In genomic region chr19:3670258-3670795, GRCh38 we compare ENCODE assay signal across 8 cellular contexts. TPM values are rescaled to one million over a fixed set of nuclear protein-coding genes. Genes with fewer than 3 reads are reported as not detected.
DNase-seq lines count a peak whose midpoint lies in the region; ATAC-seq, FAIRE-seq and TF ChIP-seq lines count a peak whose summit lies in the region.
"Had no signal": no experiment of that assay in that cellular context is flagged by ENCODE, and none has a peak within 500 bp of the region (broad histone marks: within the 10 kb centered on the region; RNA-seq: fewer than 3 reads in every experiment).

No MANE protein-coding gene starts in this region.

- no peaks in the 10 kb centered on the region for H3K27me3 ChIP-seq in H1 (replicated peaks in 1 of 4; ENCODE audit: control insufficient read depth in 3 of 4, extremely low read depth in 1 of 4, insufficient read depth in 3 of 4, low read length in 3 of 4)
- H3K27me3 ChIP-seq in mesendoderm (ENCODE audit: insufficient read depth, low read length, poor library complexity) = no peaks in the 10 kb centered on the region
- H3K27me3 ChIP-seq in tibial artery = no peaks in the 10 kb centered on the region

- no peak for TF ChIP-seq RAD21 in H1 (IDR thresholded peaks at IDR 0.05 in 1 of 2, conservative IDR thresholded peaks at IDR 0.05 in 1 of 2; ENCODE audit: low read depth in 2 of 2, low read length in 2 of 2)

- H3K9me3 ChIP-seq in H1 (ENCODE audit: insufficient read depth in 2 of 2, low read depth in 1 of 2, low read length in 1 of 2) = no peaks in the 10 kb centered on the region
- H3K9me3 ChIP-seq in tibial artery = peaks cover 0 to 5% (median 0%) of the 10 kb centered on the region in 3 donors

- no peak overlapping the region for H4K8ac ChIP-seq in H1 (ENCODE audit: extremely low read depth, insufficient read depth, low read length)
- no peak overlapping the region for H4K8ac ChIP-seq in mesendoderm (ENCODE audit: low read depth, low read length)

- peaks cover 0 to 3% of the 10 kb centered on the region in 2 experiments; a peak in 1 of 4 replicates for H3K79me2 ChIP-seq in H1 (ENCODE audit: control insufficient read depth in 1 of 2, insufficient read depth in 2 of 2, low read length in 2 of 2)
- peaks cover under 1% of the 10 kb centered on the region for H3K79me2 ChIP-seq in mesendoderm (ENCODE audit: control insufficient read depth, insufficient read depth, low read length)

- H4K20me1 ChIP-seq in H1 (replicated peaks in 1 of 2; ENCODE audit: control insufficient read depth in 1 of 2, insufficient read depth in 2 of 2, low read length in 2 of 2) = peaks cover 10 to 40% of the 10 kb centered on the region in 2 experiments

- H3K27ac ChIP-seq in H1 (ENCODE audit: low read depth, low read length) (no peak overlapping the region; the same call in 1 of the 2 replicates), mesendoderm (ENCODE audit: low read depth, low read length) (peak overlapping the region; percentile 19), tibial artery (peak overlapping the region; percentile 95 to 99)

- no peak overlapping the region for H2BK12ac ChIP-seq in H1 (ENCODE audit: low read depth, low read length)

- H3K9ac ChIP-seq in H1 (replicated peaks in 1 of 4; ENCODE audit: extremely low read depth in 1 of 4, low read depth in 3 of 4, low read length in 3 of 4) (no peak overlapping the region; a peak in 1 of 7 replicates), mesendoderm (ENCODE audit: low read length) (no peak overlapping the region)

- ATAC-seq in HG02588 (IDR thresholded peaks at IDR 0.05; ENCODE audit: unreplicated experiment) = no peak
- no peak for ATAC-seq in GM21526 (IDR thresholded peaks at IDR 0.05; ENCODE audit: low FRiP score, unreplicated experiment)

- no peak overlapping the region for H3K23ac ChIP-seq in H1 (ENCODE audit: insufficient read length)
- H3K23ac ChIP-seq in mesendoderm (ENCODE audit: low read length) = no peak overlapping the region

- intact Hi-C loops in tibial artery (cut with DNase I; ENCODE audit: low total_unique reads) = no loop called here

- no peak overlapping the region for H2BK120ac ChIP-seq in H1 (replicated peaks; ENCODE audit: low read depth, low read length)
- H2BK120ac ChIP-seq in mesendoderm (ENCODE audit: low read depth, low read length) = no peak overlapping the region

- no peak for TF ChIP-seq EP300 in H1 (IDR thresholded peaks at IDR 0.05; ENCODE audit: borderline replicate concordance in 1 of 2, low read depth in 2 of 2, low read length in 2 of 2)

- POLR2A ChIA-PET in H1 (lab: Charles Lee; ENCODE audit: partially characterized antibody) = interaction anchor here (0.7 to 1.8 kb wide), 4 partner anchors 10 to 92 kb away, joined by 3 to 4 read pairs (median 4); partner anchors contain the start of gene MRPL54

- no peak overlapping the region for H3K56ac ChIP-seq in H1 (replicated peaks; ENCODE audit: insufficient read length, low read depth, low read length)
- peak overlapping the region; percentile 42 for H3K56ac ChIP-seq in mesendoderm (ENCODE audit: low read length)

- H4K5ac ChIP-seq in H1 (ENCODE audit: insufficient read length, low read depth, low read length) (no peak overlapping the region), mesendoderm (ENCODE audit: low read length) (no peak overlapping the region)

- DNase-seq in NCI-H226 (peak; percentile 96), H1 (ENCODE audit: low read depth in 1 of 2, low spot score in 2 of 2) (no peak), mesendoderm (peak; percentile 83), tibial artery (peak; percentile 92 to 98), NCI-H187 treated with DMSO at 0.1 percent for 48 hours (lab: John Stamatoyannopoulos, UW) (no peak)

- H3K4me3 ChIP-seq in H1 (ENCODE audit: extremely low read depth in 1 of 4, insufficient read depth in 2 of 4, low read depth in 3 of 4, low read length in 4 of 4) (no peak overlapping the region), mesendoderm (ENCODE audit: low read length) (no peak overlapping the region), tibial artery (peak overlapping the region; percentile 43 to 46)

- H3K14ac ChIP-seq in H1 (ENCODE audit: insufficient read length) = no peak overlapping the region

- H3K18ac ChIP-seq in H1 (ENCODE audit: extremely low read depth, low read length) (no peak overlapping the region), mesendoderm (ENCODE audit: low read length) (peak overlapping the region; percentile 15)

- FAIRE-seq in H1 (lab: Jason Lieb, UNC) = no peak

- H2AFZ ChIP-seq in H1 (ENCODE audit: low read length) = no peak overlapping the region

- no peak overlapping the region for H2BK20ac ChIP-seq in H1 (ENCODE audit: low read length)

- H4K91ac ChIP-seq in H1 (replicated peaks; ENCODE audit: insufficient read length, low read length) = no peak overlapping the region

- H3K36me3 ChIP-seq in H1 (ENCODE audit: control insufficient read depth in 2 of 4, insufficient read depth in 4 of 4, low read length in 3 of 4) = no peaks in the 10 kb centered on the region
- H3K36me3 ChIP-seq in mesendoderm (ENCODE audit: control insufficient read depth, insufficient read depth, low read length) = no peaks in the 10 kb centered on the region
- peaks cover 1 to 36% (median 29%) of the 10 kb centered on the region in 3 donors for H3K36me3 ChIP-seq in tibial artery

- WGBS in H1 (ENCODE audit: extremely low coverage in 1 of 2, insufficient coverage in 1 of 2, insufficient read length in 1 of 2, insufficient replicate concordance in 2 of 2, low coverage in 1 of 2, low lambda C conversion rate in 2 of 2, missing lambda C conversion rate in 1 of 2), 2 experiments = 85% methylated on average over 16 of the region's 17 CpGs; no CpG with 5 or more reads in 1 of the 2 experiments
- no CpG with 5 or more reads among the region's 17 CpGs for WGBS in mesendoderm (ENCODE audit: extremely low coverage, insufficient coverage, low lambda C conversion rate)

- no peak for TF ChIP-seq POLR2A in H1 (IDR thresholded peaks at IDR 0.05; ENCODE audit: control extremely low read depth in 1 of 2, low read depth in 2 of 2, low read length in 2 of 2)

- CTCF ChIA-PET in H1 (lab: Charles Lee; ENCODE audit: partially characterized antibody) = interaction anchor here (1.0 to 3.5 kb wide), 7 partner anchors 8 to 48 kb away, joined by 3 to 13 read pairs (median 3); no protein-coding TSS in a partner anchor

- no peak overlapping the region for H3K4ac ChIP-seq in H1 (replicated peaks; ENCODE audit: insufficient read length, low read depth, low read length)
- no peak overlapping the region for H3K4ac ChIP-seq in mesendoderm (ENCODE audit: low read depth, low read length)

- peaks cover 2% of the 10 kb centered on the region; the same call in 1 of the 2 replicates for H3K23me2 ChIP-seq in H1 (ENCODE audit: low read depth, low read length)

- H3K4me1 ChIP-seq in H1 (replicated peaks in 1 of 4; ENCODE audit: control insufficient read depth in 3 of 4, insufficient read depth in 4 of 4, low read length in 3 of 4) (peaks cover 0 to 21% (median 10%) of the 10 kb centered on the region in 4 experiments; a peak in 5 of 7 replicates), mesendoderm (ENCODE audit: control insufficient read depth, low read depth, low read length) (peaks cover 2% of the 10 kb centered on the region), tibial artery (peaks cover 4 to 67% (median 58%) of the 10 kb centered on the region in 4 donors)

- TF ChIP-seq CTCF in H1 (IDR thresholded peaks at IDR 0.05; ENCODE audit: control extremely low read depth in 1 of 3, insufficient read depth in 1 of 3, low read depth in 1 of 3, low read length in 3 of 3) = no peak
- no peak for TF ChIP-seq CTCF in tibial artery (IDR thresholded peaks at IDR 0.05)

- H2AK5ac ChIP-seq in H1 (ENCODE audit: low read depth, low read length) = no peak overlapping the region
- no peak overlapping the region for H2AK5ac ChIP-seq in mesendoderm (ENCODE audit: low read length)

- H2BK5ac ChIP-seq in H1 (ENCODE audit: low read depth, low read length) (peak overlapping the region; percentile 24; the same call in 1 of the 2 replicates), mesendoderm (ENCODE audit: low read length) (no peak overlapping the region)

- H3K4me2 ChIP-seq in H1 (ENCODE audit: insufficient read depth in 1 of 2, low read depth in 2 of 2, low read length in 2 of 2) (no peak overlapping the region), mesendoderm (ENCODE audit: low read length) (no peak overlapping the region)

- H3K79me1 ChIP-seq in H1 (ENCODE audit: low read depth, low read length) (peaks cover 9% of the 10 kb centered on the region; the same call in 1 of the 2 replicates), mesendoderm (ENCODE audit: low read length) (peaks cover 4% of the 10 kb centered on the region)

- no peak overlapping the region for H2BK15ac ChIP-seq in H1 (ENCODE audit: low read length)
- no peak overlapping the region for H2BK15ac ChIP-seq in mesendoderm (replicated peaks; ENCODE audit: low read depth)

RNA-seq across cellular contexts. Expression of gene PIP5K1C, which starts 29.9 kb away (rescaled TPM):
- 31.3 and 32.9 TPM in 2 replicates for total RNA-seq in H1 (2021; fragmentation: NEBNext Ultra II Directional; extraction: Animal tissue kit (Norgen Biotek cat#: 25700))
- 10.6 and 20.4 TPM in 2 replicates for polyA plus RNA-seq in H1 (2011; rRNA removed)
- 7.1 TPM for polyA plus RNA-seq in H1 (2011; cell fraction: cytosol; rRNA removed)
- polyA plus RNA-seq in H1 (2011; cell fraction: nucleus; rRNA removed) = 30.2 TPM
- 18.6 to 28.3 TPM (median 25.8 TPM) in 4 replicates for polyA plus RNA-seq in H1 (2012, experiment 1 of 2)
- 19.0 TPM for polyA plus RNA-seq in H1 (2012, experiment 2 of 2)
- 19.7 TPM for polyA plus RNA-seq in H1 (2013, experiment 1 of 2)
- 18.8 TPM for polyA plus RNA-seq in H1 (2013, experiment 2 of 2)
- polyA minus RNA-seq in H1 (2011; rRNA and poly(A)+ RNA removed) = 21.0 and 23.7 TPM in 2 replicates
- polyA minus RNA-seq in H1 (2011; cell fraction: cytosol; rRNA and poly(A)+ RNA removed) = 19.8 TPM
- polyA minus RNA-seq in H1 (2011; cell fraction: nucleus; rRNA and poly(A)+ RNA removed) = 19.9 TPM
- polyA plus RNA-seq in mesendoderm (2013, experiment 1 of 2) = 15.2 TPM
- 16.0 TPM for polyA plus RNA-seq in mesendoderm (2013, experiment 2 of 2)

RNA-seq across cellular contexts. Expression of gene TJP3, which starts 37.9 kb away (rescaled TPM):
- total RNA-seq in H1 (2021; fragmentation: NEBNext Ultra II Directional; extraction: Animal tissue kit (Norgen Biotek cat#: 25700)) = 24.6 and 26.1 TPM in 2 replicates
- 17.1 and 30.2 TPM in 2 replicates for polyA plus RNA-seq in H1 (2011; rRNA removed)
- polyA plus RNA-seq in H1 (2011; cell fraction: cytosol; rRNA removed) = 22.0 TPM
- polyA plus RNA-seq in H1 (2011; cell fraction: nucleus; rRNA removed) = 41.8 TPM
- 29.8 to 44.6 TPM (median 40.4 TPM) in 4 replicates for polyA plus RNA-seq in H1 (2012, experiment 1 of 2)
- 36.2 TPM for polyA plus RNA-seq in H1 (2012, experiment 2 of 2)
- polyA plus RNA-seq in H1 (2013, experiment 1 of 2) = 37.5 TPM
- 30.4 TPM for polyA plus RNA-seq in H1 (2013, experiment 2 of 2)
- 9.9 and 14.4 TPM in 2 replicates for polyA minus RNA-seq in H1 (2011; rRNA and poly(A)+ RNA removed)
- polyA minus RNA-seq in H1 (2011; cell fraction: cytosol; rRNA and poly(A)+ RNA removed) = 18.3 TPM
- 12.6 TPM for polyA minus RNA-seq in H1 (2011; cell fraction: nucleus; rRNA and poly(A)+ RNA removed)
- 4.2 TPM for polyA plus RNA-seq in mesendoderm (2013, experiment 1 of 2)
- 3.8 TPM for polyA plus RNA-seq in mesendoderm (2013, experiment 2 of 2)
- total RNA-seq: RPMI7951 had no signal

RNA-seq across cellular contexts. Expression of gene CACTIN, which starts 43.7 kb away (rescaled TPM):
- 29.9 and 36.2 TPM in 2 replicates for total RNA-seq in H1 (2021; fragmentation: NEBNext Ultra II Directional; extraction: Animal tissue kit (Norgen Biotek cat#: 25700))
- 25.8 and 44.1 TPM in 2 replicates for polyA plus RNA-seq in H1 (2011; rRNA removed)
- 33.5 TPM for polyA plus RNA-seq in H1 (2011; cell fraction: cytosol; rRNA removed)
- 65.4 TPM for polyA plus RNA-seq in H1 (2011; cell fraction: nucleus; rRNA removed)
- polyA plus RNA-seq in H1 (2012, experiment 1 of 2) = 15.6 to 34.3 TPM (median 26.9 TPM) in 4 replicates
- polyA plus RNA-seq in H1 (2012, experiment 2 of 2) = 19.2 TPM
- polyA plus RNA-seq in H1 (2013, experiment 1 of 2) = 28.0 TPM
- 26.4 TPM for polyA plus RNA-seq in H1 (2013, experiment 2 of 2)
- 7.5 and 9.4 TPM in 2 replicates for polyA minus RNA-seq in H1 (2011; rRNA and poly(A)+ RNA removed)
- 17.5 TPM for polyA minus RNA-seq in H1 (2011; cell fraction: cytosol; rRNA and poly(A)+ RNA removed)
- polyA minus RNA-seq in H1 (2011; cell fraction: nucleus; rRNA and poly(A)+ RNA removed) = 16.0 TPM
- 25.7 TPM for polyA plus RNA-seq in mesendoderm (2013, experiment 1 of 2)
- polyA plus RNA-seq in mesendoderm (2013, experiment 2 of 2) = 28.3 TPM

Comparison
In these comparisons a context has a peak if more than half of its experiments do, and no peak if none do; other contexts are left out.
1. DNase-seq: peak in NCI-H226 (single experiment), mesendoderm (single experiment) and tibial artery (2 of 2); none in H1 (0 of 2) and NCI-H187 treated with DMSO at 0.1 percent for 48 hours (single experiment).
2. H3K4me3 ChIP-seq: peak in tibial artery (2 of 2); none in H1 (0 of 4) and mesendoderm (single experiment).